Comparison of ENCODE assay signal across 8 cellular contexts in genomic region chr3:42581400-42581708, GRCh38. TPM values are rescaled to one million over a fixed set of nuclear protein-coding genes. Genes with fewer than 3 reads are reported as not detected.
DNase-seq lines count a peak whose midpoint lies in the region; ATAC-seq, FAIRE-seq and TF ChIP-seq lines count a peak whose summit lies in the region.

No MANE protein-coding gene starts in this region.

- WGBS in esophagus muscularis mucosa, result under 1% methylated on average over 11 of the region's 11 CpGs
- 0 to 1% (median 1%) methylated on average over 10 to 11 of the region's 11 CpGs for WGBS in psoas muscle, 3 donors

- H3K36me3 ChIP-seq in Peyer's patch (no peaks in the 10 kb centered on the region), esophagus muscularis mucosa (peaks cover 0 to 13% (median 5%) of the 10 kb centered on the region in 4 donors), psoas muscle (ENCODE audit: insufficient read depth in 1 of 2, low read depth in 1 of 2) (peaks cover 0 to 2% of the 10 kb centered on the region in 2 donors)

- ATAC-seq in psoas muscle, result no peak
- no peak for ATAC-seq in GM18873 (IDR thresholded peaks at IDR 0.05; ENCODE audit: low FRiP score, unreplicated experiment)

- intact Hi-C loops in esophagus muscularis mucosa (cut with DNase I) (loop anchor here (5.0 kb wide), 2 partner anchors 71 to 171 kb away; partner anchors contain the start of gene ZBTB47), psoas muscle (cut with DNase I) (loop anchor here in 1 of 2 donors (5.0 kb wide), 1 partner anchor 166 kb away; no protein-coding TSS in a partner anchor)

- no peak for TF ChIP-seq CTCF in Peyer's patch (IDR thresholded peaks at IDR 0.05)
- no peak for TF ChIP-seq CTCF in esophagus muscularis mucosa (IDR thresholded peaks at IDR 0.05)
- no peak for TF ChIP-seq CTCF in psoas muscle (IDR thresholded peaks at IDR 0.05)

- peak; percentile 57 for FAIRE-seq in GM19239 (lab: Jason Lieb, UNC)

- no peak for TF ChIP-seq EP300 in esophagus muscularis mucosa (IDR thresholded peaks at IDR 0.05)

- H3K27ac ChIP-seq in Peyer's patch, result peak overlapping the region; percentile 87 to 97 (median 91)
- peak overlapping the region; percentile 87 to 93 (median 90) for H3K27ac ChIP-seq in esophagus muscularis mucosa (replicated peaks in 1 of 4)
- peak overlapping the region; percentile 85 for H3K27ac ChIP-seq in psoas muscle

- peak overlapping the region; percentile 72 to 94 (median 78) for H3K4me3 ChIP-seq in Peyer's patch
- H3K4me3 ChIP-seq in esophagus muscularis mucosa, result peak overlapping the region; percentile 76 to 97 (median 82)
- H3K4me3 ChIP-seq in psoas muscle, result peak overlapping the region; percentile 82

- TF ChIP-seq POLR2A in Peyer's patch (IDR thresholded peaks at IDR 0.05) (no peak), esophagus muscularis mucosa (IDR thresholded peaks at IDR 0.05; ENCODE audit: low read depth) (no peak)

- H3K27me3 ChIP-seq in Peyer's patch, result no peaks in the 10 kb centered on the region
- H3K27me3 ChIP-seq in esophagus muscularis mucosa, result no peaks in the 10 kb centered on the region
- H3K27me3 ChIP-seq in psoas muscle (ENCODE audit: insufficient read depth in 3 of 3, low read length in 2 of 3), result no peaks in the 10 kb centered on the region

- no peak for DNase-seq in GM19239 (ENCODE audit: insufficient read length, low spot score)
- no peak for DNase-seq in Peyer's patch
- DNase-seq in esophagus muscularis mucosa (ENCODE audit: extremely low spot score), result no peak
- no peak for DNase-seq in psoas muscle
- no peak for DNase-seq in NOMO-1 treated with dmso at 0.1 percent for 144 hours (lab: John Stamatoyannopoulos, UW; ENCODE audit: unreplicated experiment)
- no peak for DNase-seq in CD1c-positive myeloid dendritic cell (ENCODE audit: extremely low spot score)
- no peak for DNase-seq in HUDEP-2 (lab: John Stamatoyannopoulos, UW; ENCODE audit: unreplicated experiment in 76 of 76)

- H3K4me1 ChIP-seq in Peyer's patch (peaks cover 0 to 22% (median 6%) of the 10 kb centered on the region in 4 donors), esophagus muscularis mucosa (peaks cover 15 to 37% (median 28%) of the 10 kb centered on the region in 4 donors), psoas muscle (peaks cover 16% of the 10 kb centered on the region)

- H3K9me3 ChIP-seq in Peyer's patch (no peaks in the 10 kb centered on the region), esophagus muscularis mucosa (no peaks in the 10 kb centered on the region), psoas muscle (no peaks in the 10 kb centered on the region)

RNA-seq across cellular contexts. Expression of gene SEC22C, which starts 0.4 kb away (rescaled TPM):
- 10 to 100 TPM; 30.5 to 56.4 (median 38.7) TPM for total RNA-seq in Peyer's patch
- total RNA-seq in esophagus muscularis mucosa, result 10 to 100 TPM; 52.7 to 62.7 (median 57.9) TPM
- 10 to 100 TPM; 13.0 to 31.0 (median 15.5) TPM for total RNA-seq in psoas muscle
- polyA plus RNA-seq in psoas muscle, result 10 to 100 TPM; 11.2 to 46.8 (median 15.5) TPM

RNA-seq across cellular contexts. Expression of gene SS18L2, which starts 9.3 kb away (rescaled TPM):
- total RNA-seq in Peyer's patch, result 10 to 100 TPM; 15.6 to 25.6 (median 20.3) TPM
- 10 to 100 TPM; 11.1 to 15.6 (median 13.6) TPM for total RNA-seq in esophagus muscularis mucosa
- 10 to 100 TPM in 1 of 4 donors, 1 to 10 TPM in 3; 8.2 to 11.2 (median 9.5) TPM for total RNA-seq in psoas muscle
- polyA plus RNA-seq in psoas muscle, result 10 to 100 TPM; 16.8 to 31.6 (median 20.1) TPM

RNA-seq across cellular contexts. Expression of gene NKTR, which starts 19.1 kb away (rescaled TPM):
- total RNA-seq in Peyer's patch (100 to 1,000 TPM; 118 to 386 (median 187) TPM), esophagus muscularis mucosa (10 to 100 TPM; 24.7 to 73.1 (median 36.0) TPM), psoas muscle (10 to 100 TPM; 12.9 to 23.0 (median 17.6) TPM)
- polyA plus RNA-seq in psoas muscle, result 10 to 100 TPM in 2 of 3 donors, 1 to 10 TPM in 1; 9.0 to 14.1 (median 11.1) TPM
